Comparison of ENCODE assay signal across 1 cellular context in genomic region chr6:118709859-118710350, GRCh38.
A peak's percentile ranks its signal among the peaks of the same experiment; 100 is the strongest.
TF ChIP-seq lines count a peak whose summit lies in the region.

No MANE protein-coding gene starts in this region.

TF ChIP-seq in GM12878, 131 proteins besides CTCF, POLR2A, EP300 and RAD21 (continued from another document):
- TF ChIP-seq BHLHE40 (IDR thresholded peaks at IDR 0.05; ENCODE audit: borderline replicate concordance in 1 of 2, low read depth in 2 of 2, low read length in 1 of 2) (peak in 1 of 2 experiments; percentile 17; a peak in 1 of 4 replicates), SP1 (IDR thresholded peaks at IDR 0.05; ENCODE audit: low read depth, low read length) (no peak), EGR1 (IDR thresholded peaks at IDR 0.05; ENCODE audit: borderline replicate concordance in 1 of 2, low read depth in 2 of 2, low read length in 2 of 2) (no peak), CUX1 (IDR thresholded peaks at IDR 0.05; ENCODE audit: insufficient replicate concordance, low read depth, low read length) (no peak), NBN (IDR thresholded peaks at IDR 0.05) (no peak), CHD2 (IDR thresholded peaks at IDR 0.05; ENCODE audit: borderline replicate concordance, low read depth, low read length) (no peak), PML (IDR thresholded peaks at IDR 0.05; ENCODE audit: low read length) (peak; percentile 22; the same call in 1 of the 2 replicates), NFXL1 (IDR thresholded peaks at IDR 0.05; ENCODE audit: borderline replicate concordance) (no peak), POLR2AphosphoS5 (IDR thresholded peaks at IDR 0.05; ENCODE audit: low read length) (no peak), MYC (IDR thresholded peaks at IDR 0.05; ENCODE audit: insufficient read depth, insufficient read length, insufficient replicate concordance, low read length, severe bottlenecking) (no peak), RUNX3 (IDR thresholded peaks at IDR 0.05; ENCODE audit: low read length) (peak; percentile 94), REST (IDR thresholded peaks at IDR 0.05; ENCODE audit: low read depth, low read length) (no peak), PAX8 (IDR thresholded peaks at IDR 0.05) (no peak), FOXM1 (IDR thresholded peaks at IDR 0.05; ENCODE audit: low read depth, low read length) (0 out of 2 replicates have a peak, but pooled peaks have one; percentile 5), SKIL (IDR thresholded peaks at IDR 0.05; ENCODE audit: low read depth, poor library complexity, severe bottlenecking) (no peak), ATF2 (IDR thresholded peaks at IDR 0.05; ENCODE audit: low read length) (no peak; the same call in 1 of the 2 replicates), CHD1 (IDR thresholded peaks at IDR 0.05; ENCODE audit: low read depth, low read length) (no peak), CREB1 (IDR thresholded peaks at IDR 0.05; ENCODE audit: low read depth) (peak; percentile 47; the same call in 1 of the 2 replicates), TAF1 (IDR thresholded peaks at IDR 0.05; ENCODE audit: borderline replicate concordance, low read depth, low read length) (no peak), MYB (IDR thresholded peaks at IDR 0.05; ENCODE audit: borderline replicate concordance, low read depth, low read length) (no peak)
